ENCODE assay signal across 2 cellular contexts in genomic region chr15:85489773-85490493, GRCh38.
A peak's percentile ranks its signal among the peaks of the same experiment; 100 is the strongest.
TF ChIP-seq lines count a peak whose summit lies in the region.

No MANE protein-coding gene starts in this region.

TF ChIP-seq in HEK293T, 16 proteins besides CTCF, POLR2A, EP300 and RAD21:
- TF ChIP-seq FOXA1 (IDR thresholded peaks at IDR 0.05) (no peak), ARNT (IDR thresholded peaks at IDR 0.05) (no peak), PKNOX1 (IDR thresholded peaks at IDR 0.05) (peak; percentile 73), HDGF (IDR thresholded peaks at IDR 0.05; ENCODE audit: borderline replicate concordance) (no peak), SUZ12 (IDR thresholded peaks at IDR 0.05) (no peak), TARDBP (IDR thresholded peaks at IDR 0.05) (no peak), ELF4 (IDR thresholded peaks at IDR 0.05) (no peak), NFRKB (IDR thresholded peaks at IDR 0.05) (no peak)

TF ChIP-seq in GM12878, 131 proteins besides CTCF, POLR2A, EP300 and RAD21 (continues in another document):
- no peak for TF ChIP-seq YY1 (IDR thresholded peaks at IDR 0.05; ENCODE audit: low read depth, low read length)
- TF ChIP-seq NRF1 (conservative IDR thresholded peaks at IDR 0.05; ENCODE audit: low read depth, low read length) = no peak
- TF ChIP-seq, protein P1, sequence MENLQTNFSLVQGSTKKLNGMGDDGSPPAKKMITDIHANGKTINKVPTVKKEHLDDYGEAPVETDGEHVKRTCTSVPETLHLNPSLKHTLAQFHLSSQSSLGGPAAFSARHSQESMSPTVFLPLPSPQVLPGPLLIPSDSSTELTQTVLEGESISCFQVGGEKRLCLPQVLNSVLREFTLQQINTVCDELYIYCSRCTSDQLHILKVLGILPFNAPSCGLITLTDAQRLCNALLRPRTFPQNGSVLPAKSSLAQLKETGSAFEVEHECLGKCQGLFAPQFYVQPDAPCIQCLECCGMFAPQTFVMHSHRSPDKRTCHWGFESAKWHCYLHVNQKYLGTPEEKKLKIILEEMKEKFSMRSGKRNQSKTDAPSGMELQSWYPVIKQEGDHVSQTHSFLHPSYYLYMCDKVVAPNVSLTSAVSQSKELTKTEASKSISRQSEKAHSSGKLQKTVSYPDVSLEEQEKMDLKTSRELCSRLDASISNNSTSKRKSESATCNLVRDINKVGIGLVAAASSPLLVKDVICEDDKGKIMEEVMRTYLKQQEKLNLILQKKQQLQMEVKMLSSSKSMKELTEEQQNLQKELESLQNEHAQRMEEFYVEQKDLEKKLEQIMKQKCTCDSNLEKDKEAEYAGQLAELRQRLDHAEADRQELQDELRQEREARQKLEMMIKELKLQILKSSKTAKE (IDR thresholded peaks at IDR 0.05; ENCODE audit: low read depth, poor library complexity, severe bottlenecking) = no peak
- no peak for TF ChIP-seq MYB (IDR thresholded peaks at IDR 0.05; ENCODE audit: borderline replicate concordance, low read depth, low read length)
- TF ChIP-seq POLR2AphosphoS2 (IDR thresholded peaks at IDR 0.05; ENCODE audit: low read depth, low read length) = no peak
- TF ChIP-seq IRF4 (IDR thresholded peaks at IDR 0.05; ENCODE audit: low read depth, low read length) = no peak
- TF ChIP-seq, protein P2, sequence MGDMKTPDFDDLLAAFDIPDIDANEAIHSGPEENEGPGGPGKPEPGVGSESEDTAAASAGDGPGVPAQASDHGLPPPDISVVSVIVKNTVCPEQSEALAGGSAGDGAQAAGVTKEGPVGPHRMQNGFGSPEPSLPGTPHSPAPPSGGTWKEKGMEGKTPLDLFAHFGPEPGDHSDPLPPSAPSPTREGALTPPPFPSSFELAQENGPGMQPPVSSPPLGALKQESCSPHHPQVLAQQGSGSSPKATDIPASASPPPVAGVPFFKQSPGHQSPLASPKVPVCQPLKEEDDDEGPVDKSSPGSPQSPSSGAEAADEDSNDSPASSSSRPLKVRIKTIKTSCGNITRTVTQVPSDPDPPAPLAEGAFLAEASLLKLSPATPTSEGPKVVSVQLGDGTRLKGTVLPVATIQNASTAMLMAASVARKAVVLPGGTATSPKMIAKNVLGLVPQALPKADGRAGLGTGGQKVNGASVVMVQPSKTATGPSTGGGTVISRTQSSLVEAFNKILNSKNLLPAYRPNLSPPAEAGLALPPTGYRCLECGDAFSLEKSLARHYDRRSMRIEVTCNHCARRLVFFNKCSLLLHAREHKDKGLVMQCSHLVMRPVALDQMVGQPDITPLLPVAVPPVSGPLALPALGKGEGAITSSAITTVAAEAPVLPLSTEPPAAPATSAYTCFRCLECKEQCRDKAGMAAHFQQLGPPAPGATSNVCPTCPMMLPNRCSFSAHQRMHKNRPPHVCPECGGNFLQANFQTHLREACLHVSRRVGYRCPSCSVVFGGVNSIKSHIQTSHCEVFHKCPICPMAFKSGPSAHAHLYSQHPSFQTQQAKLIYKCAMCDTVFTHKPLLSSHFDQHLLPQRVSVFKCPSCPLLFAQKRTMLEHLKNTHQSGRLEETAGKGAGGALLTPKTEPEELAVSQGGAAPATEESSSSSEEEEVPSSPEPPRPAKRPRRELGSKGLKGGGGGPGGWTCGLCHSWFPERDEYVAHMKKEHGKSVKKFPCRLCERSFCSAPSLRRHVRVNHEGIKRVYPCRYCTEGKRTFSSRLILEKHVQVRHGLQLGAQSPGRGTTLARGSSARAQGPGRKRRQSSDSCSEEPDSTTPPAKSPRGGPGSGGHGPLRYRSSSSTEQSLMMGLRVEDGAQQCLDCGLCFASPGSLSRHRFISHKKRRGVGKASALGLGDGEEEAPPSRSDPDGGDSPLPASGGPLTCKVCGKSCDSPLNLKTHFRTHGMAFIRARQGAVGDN (IDR thresholded peaks at IDR 0.05) = peak; percentile 89
- TF ChIP-seq RB1 (IDR thresholded peaks at IDR 0.05; ENCODE audit: borderline replicate concordance) = no peak
- no peak for TF ChIP-seq BCLAF1 (IDR thresholded peaks at IDR 0.05)
- TF ChIP-seq ZNF207 (IDR thresholded peaks at IDR 0.05; ENCODE audit: borderline replicate concordance) = no peak
- TF ChIP-seq CBX3 (IDR thresholded peaks at IDR 0.05; ENCODE audit: borderline replicate concordance, low read depth) = no peak
- no peak for TF ChIP-seq LARP7 (IDR thresholded peaks at IDR 0.05)
- peak; percentile 76 for TF ChIP-seq ATF7 (IDR thresholded peaks at IDR 0.05; ENCODE audit: low read depth)
- TF ChIP-seq ZBED1 (IDR thresholded peaks at IDR 0.05; ENCODE audit: borderline replicate concordance) = no peak
- TF ChIP-seq HDAC2 (IDR thresholded peaks at IDR 0.05) = no peak
- no peak for TF ChIP-seq KLF5 (IDR thresholded peaks at IDR 0.05; ENCODE audit: partially characterized antibody)
- TF ChIP-seq JUNB (IDR thresholded peaks at IDR 0.05) = no peak
- TF ChIP-seq ZNF24 (IDR thresholded peaks at IDR 0.05) = peak; percentile 31; the same call in 1 of the 2 replicates
- TF ChIP-seq NR2F1 (conservative IDR thresholded peaks at IDR 0.05) = no peak
- peak; percentile 78 for TF ChIP-seq RUNX3 (IDR thresholded peaks at IDR 0.05; ENCODE audit: low read length)
- TF ChIP-seq JUND (IDR thresholded peaks at IDR 0.05; ENCODE audit: low read depth, low read length) = no peak
- TF ChIP-seq SP1 (IDR thresholded peaks at IDR 0.05; ENCODE audit: low read depth, low read length) = no peak
- no peak for TF ChIP-seq ZNF217 (IDR thresholded peaks at IDR 0.05)
- TF ChIP-seq PAX8 (IDR thresholded peaks at IDR 0.05) = no peak
- TF ChIP-seq BMI1 (IDR thresholded peaks at IDR 0.05; ENCODE audit: borderline replicate concordance) = peak; percentile 16; the same call in 1 of the 2 replicates
- TF ChIP-seq MXI1 (IDR thresholded peaks at IDR 0.05; ENCODE audit: low read depth, low read length) = no peak
- TF ChIP-seq TBL1XR1 (IDR thresholded peaks at IDR 0.05; ENCODE audit: low read depth, low read length) = no peak
- TF ChIP-seq CBFB (IDR thresholded peaks at IDR 0.05; ENCODE audit: low read depth) = no peak
- peak; percentile 76; the same call in 1 of the 2 replicates for TF ChIP-seq NFIC (IDR thresholded peaks at IDR 0.05; ENCODE audit: low read depth, low read length)
- TF ChIP-seq RAD51 (IDR thresholded peaks at IDR 0.05) = no peak
- TF ChIP-seq, protein P3, sequence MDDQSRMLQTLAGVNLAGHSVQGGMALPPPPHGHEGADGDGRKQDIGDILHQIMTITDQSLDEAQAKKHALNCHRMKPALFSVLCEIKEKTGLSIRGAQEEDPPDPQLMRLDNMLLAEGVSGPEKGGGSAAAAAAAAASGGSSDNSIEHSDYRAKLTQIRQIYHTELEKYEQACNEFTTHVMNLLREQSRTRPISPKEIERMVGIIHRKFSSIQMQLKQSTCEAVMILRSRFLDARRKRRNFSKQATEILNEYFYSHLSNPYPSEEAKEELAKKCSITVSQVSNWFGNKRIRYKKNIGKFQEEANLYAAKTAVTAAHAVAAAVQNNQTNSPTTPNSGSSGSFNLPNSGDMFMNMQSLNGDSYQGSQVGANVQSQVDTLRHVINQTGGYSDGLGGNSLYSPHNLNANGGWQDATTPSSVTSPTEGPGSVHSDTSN (IDR thresholded peaks at IDR 0.05; ENCODE audit: insufficient replicate concordance, low read depth, low read length) = no peak
- no peak for TF ChIP-seq BHLHE40 (IDR thresholded peaks at IDR 0.05; ENCODE audit: borderline replicate concordance in 1 of 2, low read depth in 2 of 2, low read length in 1 of 2)
- TF ChIP-seq ZZZ3 (IDR thresholded peaks at IDR 0.05; ENCODE audit: control insufficient read depth, insufficient read length, low read depth) = no peak
- TF ChIP-seq FOS (IDR thresholded peaks at IDR 0.05; ENCODE audit: borderline replicate concordance, extremely low read depth, insufficient read length) = no peak
- no peak for TF ChIP-seq EED (IDR thresholded peaks at IDR 0.05; ENCODE audit: low read depth)
- no peak for TF ChIP-seq MEF2B (IDR thresholded peaks at IDR 0.05; ENCODE audit: partially characterized antibody, poor library complexity, severe bottlenecking)
- TF ChIP-seq FOXM1 (IDR thresholded peaks at IDR 0.05; ENCODE audit: low read depth, low read length) = peak; percentile 72; the same call in 1 of the 2 replicates
- no peak for TF ChIP-seq ZBTB4 (CRISPR knock-in tag; IDR thresholded peaks at IDR 0.05)
- TF ChIP-seq CHD2 (IDR thresholded peaks at IDR 0.05; ENCODE audit: borderline replicate concordance, low read depth, low read length) = no peak
- TF ChIP-seq, protein P4, sequence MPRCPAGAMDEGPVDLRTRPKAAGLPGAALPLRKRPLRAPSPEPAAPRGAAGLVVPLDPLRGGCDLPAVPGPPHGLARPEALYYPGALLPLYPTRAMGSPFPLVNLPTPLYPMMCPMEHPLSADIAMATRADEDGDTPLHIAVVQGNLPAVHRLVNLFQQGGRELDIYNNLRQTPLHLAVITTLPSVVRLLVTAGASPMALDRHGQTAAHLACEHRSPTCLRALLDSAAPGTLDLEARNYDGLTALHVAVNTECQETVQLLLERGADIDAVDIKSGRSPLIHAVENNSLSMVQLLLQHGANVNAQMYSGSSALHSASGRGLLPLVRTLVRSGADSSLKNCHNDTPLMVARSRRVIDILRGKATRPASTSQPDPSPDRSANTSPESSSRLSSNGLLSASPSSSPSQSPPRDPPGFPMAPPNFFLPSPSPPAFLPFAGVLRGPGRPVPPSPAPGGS (IDR thresholded peaks at IDR 0.05; ENCODE audit: borderline replicate concordance, insufficient read depth, low read depth, low read length, poor library complexity, severe bottlenecking) = no peak
- TF ChIP-seq CHD1 (IDR thresholded peaks at IDR 0.05; ENCODE audit: low read depth, low read length) = no peak
- TF ChIP-seq, protein P5, sequence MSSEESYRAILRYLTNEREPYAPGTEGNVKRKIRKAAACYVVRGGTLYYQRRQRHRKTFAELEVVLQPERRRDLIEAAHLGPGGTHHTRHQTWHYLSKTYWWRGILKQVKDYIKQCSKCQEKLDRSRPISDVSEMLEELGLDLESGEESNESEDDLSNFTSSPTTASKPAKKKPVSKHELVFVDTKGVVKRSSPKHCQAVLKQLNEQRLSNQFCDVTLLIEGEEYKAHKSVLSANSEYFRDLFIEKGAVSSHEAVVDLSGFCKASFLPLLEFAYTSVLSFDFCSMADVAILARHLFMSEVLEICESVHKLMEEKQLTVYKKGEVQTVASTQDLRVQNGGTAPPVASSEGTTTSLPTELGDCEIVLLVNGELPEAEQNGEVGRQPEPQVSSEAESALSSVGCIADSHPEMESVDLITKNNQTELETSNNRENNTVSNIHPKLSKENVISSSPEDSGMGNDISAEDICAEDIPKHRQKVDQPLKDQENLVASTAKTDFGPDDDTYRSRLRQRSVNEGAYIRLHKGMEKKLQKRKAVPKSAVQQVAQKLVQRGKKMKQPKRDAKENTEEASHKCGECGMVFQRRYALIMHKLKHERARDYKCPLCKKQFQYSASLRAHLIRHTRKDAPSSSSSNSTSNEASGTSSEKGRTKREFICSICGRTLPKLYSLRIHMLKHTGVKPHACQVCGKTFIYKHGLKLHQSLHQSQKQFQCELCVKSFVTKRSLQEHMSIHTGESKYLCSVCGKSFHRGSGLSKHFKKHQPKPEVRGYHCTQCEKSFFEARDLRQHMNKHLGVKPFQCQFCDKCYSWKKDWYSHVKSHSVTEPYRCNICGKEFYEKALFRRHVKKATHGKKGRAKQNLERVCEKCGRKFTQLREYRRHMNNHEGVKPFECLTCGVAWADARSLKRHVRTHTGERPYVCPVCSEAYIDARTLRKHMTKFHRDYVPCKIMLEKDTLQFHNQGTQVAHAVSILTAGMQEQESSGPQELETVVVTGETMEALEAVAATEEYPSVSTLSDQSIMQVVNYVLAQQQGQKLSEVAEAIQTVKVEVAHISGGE (CRISPR knock-in tag; IDR thresholded peaks at IDR 0.05) = no peak
- no peak for TF ChIP-seq ZSCAN29 (IDR thresholded peaks at IDR 0.05)
